ENCODE assay signal across 8 cellular contexts in genomic region chr22:25178348-25178747, GRCh38. TPM values are rescaled to one million over a fixed set of nuclear protein-coding genes. Genes with fewer than 3 reads are reported as not detected.
"Had no signal": no experiment of that assay in that cellular context is flagged by ENCODE, and none has a peak within 500 bp of the region (broad histone marks: within the 10 kb centered on the region; RNA-seq: fewer than 3 reads in every experiment).

No MANE protein-coding gene starts in this region.

RNA-seq across cellular contexts. Expression of gene CRYBB3, which starts 21.3 kb away (rescaled TPM):
- total RNA-seq: esophagus muscularis mucosa, liver, renal cortical epithelial cell, skeletal muscle tissue, temporal lobe had no signal
- polyA plus RNA-seq: keratinocyte had no signal

RNA-seq across cellular contexts. Expression of gene CRYBB2, which starts 41.1 kb away (rescaled TPM):
- total RNA-seq: activated T-helper 2 cell treated with anti-CD3 and anti-CD28 coated beads, Interferon-gamma antibody, Interleukin-2, Interleukin-4, amounts not matched to agents 10 μg/mL and 5 μg/mL and 100 μg/mL, durations not matched to agents 14 hours and 24 hours and 36 hours; colonic mucosa; skeletal muscle tissue had no signal
